In the genomic region with DNA sequence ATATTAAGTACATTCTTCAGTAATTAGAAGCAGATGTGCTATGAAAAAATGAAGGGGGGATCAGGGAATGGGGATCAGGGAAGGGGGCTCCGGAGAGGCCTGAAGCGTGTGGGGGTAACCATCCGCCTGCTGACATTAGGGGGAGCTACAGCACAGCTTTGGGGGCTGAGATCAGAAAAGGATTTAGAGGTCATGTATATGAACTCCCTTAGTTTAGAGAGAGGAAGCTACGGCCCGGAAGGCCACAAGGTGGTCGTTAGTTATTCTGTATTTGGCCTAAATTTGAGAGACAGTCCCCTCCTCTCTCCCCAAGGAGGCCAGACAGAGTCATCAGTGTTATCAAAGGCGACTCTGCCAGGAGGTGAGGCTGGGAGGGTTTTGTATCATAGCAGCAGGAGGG, we compare ENCODE assay signal across 14 cellular contexts. TPM values are rescaled to one million over a fixed set of nuclear protein-coding genes. Genes with fewer than 3 reads are reported as not detected.
A peak's percentile ranks its signal among the peaks of the same experiment; 100 is the strongest.
DNase-seq lines count a peak whose midpoint lies in the region; ATAC-seq and TF ChIP-seq lines count a peak whose summit lies in the region.
"Had no signal": no experiment of that assay in that cellular context is flagged by ENCODE, and none has a peak within 500 bp of the region (broad histone marks: within the 10 kb centered on the region; RNA-seq: fewer than 3 reads in every experiment).

No MANE protein-coding gene starts in this region.

- no peak for ATAC-seq in activated CD4-positive, alpha-beta T cell treated with anti-CD3 and anti-CD28 coated beads for 36 hours

- CTCF ChIA-PET in activated CD4-positive, alpha-beta T cell treated with anti-CD3 and anti-CD28 coated beads for 36 hours (lab: Charles Lee) = no interaction called here

- DNase-seq in activated CD4-positive, alpha-beta T cell treated with anti-CD3 and anti-CD28 coated beads for 36 hours = peak; percentile 20
- DNase-seq in activated CD4-positive, alpha-beta T cell treated with anti-CD3 and anti-CD28 coated beads for 48 hours = no peak
- DNase-seq in NB4 (ENCODE audit: low read depth) (peak; percentile 44), ecto neural progenitor cell (ENCODE audit: low spot score) (peak; percentile 69), osteocyte (ENCODE audit: extremely low spot score, unreplicated experiment) (no peak), T-helper 2 cell (no peak), SKM-1 (lab: John Stamatoyannopoulos, UW; ENCODE audit: unreplicated experiment) (no peak)
- DNase-seq in activated effector memory CD4-positive, alpha-beta T cell treated with anti-CD3 and anti-CD28 coated beads, Interleukin-2, amount 50 U/mL, for 16 hours = no peak
- DNase-seq: activated CD4-positive, alpha-beta T cell treated with anti-CD3 and anti-CD28 coated beads, Interleukin-2, amount 10 ng/mL, durations not matched to agents 7 days and 5 days; activated gamma-delta T cell treated with Interleukin-2 at 50 U/mL for 16 hours; caudate nucleus; DMS79 treated with DMSO at 0.1 percent for 48 hours; SW 1271 had no signal

- intact Hi-C loops in activated CD4-positive, alpha-beta T cell treated with anti-CD3 and anti-CD28 coated beads for 36 hours (cut with DNase I, micrococcal nuclease) = no loop called here

- TF ChIP-seq POLR2A in NB4 (IDR thresholded peaks at IDR 0.05; ENCODE audit: extremely low read depth, insufficient read length) = no peak

- no peak overlapping the region for H3K4me3 Mint-ChIP-seq in activated CD4-positive, alpha-beta T cell treated with anti-CD3 and anti-CD28 coated beads for 36 hours
- H3K4me3 Mint-ChIP-seq in osteocyte (ENCODE audit: unreplicated experiment) = no peak overlapping the region
- H3K4me3 Mint-ChIP-seq: activated CD4-positive, alpha-beta T cell treated with anti-CD3 and anti-CD28 coated beads, Interleukin-2, amount 10 ng/mL, durations not matched to agents 7 days and 5 days had no signal

- H3K9me3 Mint-ChIP-seq in activated CD4-positive, alpha-beta T cell treated with anti-CD3 and anti-CD28 coated beads for 36 hours (ENCODE audit: low read depth) = no peaks in the 10 kb centered on the region
- H3K9me3 Mint-ChIP-seq in osteocyte (ENCODE audit: unreplicated experiment) = no peaks in the 10 kb centered on the region

- H3K27ac Mint-ChIP-seq in activated CD4-positive, alpha-beta T cell treated with anti-CD3 and anti-CD28 coated beads for 36 hours = no peak overlapping the region
- no peak overlapping the region for H3K27ac Mint-ChIP-seq in osteocyte (ENCODE audit: unreplicated experiment)

- no peaks in the 10 kb centered on the region for H3K36me3 Mint-ChIP-seq in activated CD4-positive, alpha-beta T cell treated with anti-CD3 and anti-CD28 coated beads for 36 hours (ENCODE audit: low read depth)
- no peaks in the 10 kb centered on the region for H3K36me3 Mint-ChIP-seq in osteocyte (ENCODE audit: unreplicated experiment)

- POLR2A ChIA-PET in activated CD4-positive, alpha-beta T cell treated with anti-CD3 and anti-CD28 coated beads for 36 hours (lab: Charles Lee) = no interaction called here

- H3K4me1 Mint-ChIP-seq in activated CD4-positive, alpha-beta T cell treated with anti-CD3 and anti-CD28 coated beads for 36 hours = peaks cover 20% of the 10 kb centered on the region
- peaks cover 3% of the 10 kb centered on the region for H3K4me1 Mint-ChIP-seq in osteocyte (ENCODE audit: unreplicated experiment)

- no peaks in the 10 kb centered on the region for H3K27me3 Mint-ChIP-seq in activated CD4-positive, alpha-beta T cell treated with anti-CD3 and anti-CD28 coated beads for 36 hours
- peaks cover 5% of the 10 kb centered on the region for H3K27me3 Mint-ChIP-seq in osteocyte (ENCODE audit: unreplicated experiment)

- H3K4me3 ChIP-seq in NB4 (ENCODE audit: low read depth, low read length) = no peak overlapping the region
- H3K4me3 ChIP-seq: vagina had no signal

- peak; percentile 38 for TF ChIP-seq CTCF in NB4 (IDR thresholded peaks at IDR 0.05; ENCODE audit: low read depth, low read length)
- peak; percentile 21 for TF ChIP-seq CTCF in osteocyte (IDR thresholded peaks at IDR 0.05)

RNA-seq across cellular contexts. Expression of a gene that starts 6.2 kb away (rescaled TPM):
- 10 to 100 TPM; 11.3 TPM for total RNA-seq in activated CD4-positive, alpha-beta T cell treated with anti-CD3 and anti-CD28 coated beads for 36 hours
- total RNA-seq in osteocyte = 4.4 and 6.4 TPM in 2 replicates

Comparison
In these comparisons a context has a peak if more than half of its experiments do, and no peak if none do; other contexts are left out.
1. DNase-seq: peak in activated CD4-positive, alpha-beta T cell treated with anti-CD3 and anti-CD28 coated beads for 36 hours (single experiment), NB4 (single experiment) and ecto neural progenitor cell (single experiment); none in activated CD4-positive, alpha-beta T cell treated with anti-CD3 and anti-CD28 coated beads for 48 hours (single experiment), osteocyte (single experiment), T-helper 2 cell (0 of 5), activated effector memory CD4-positive, alpha-beta T cell treated with anti-CD3 and anti-CD28 coated beads, Interleukin-2, amount 50 U/mL, for 16 hours (single experiment) and SKM-1 (single experiment).